Comparison of ENCODE assay signal across 10 cellular contexts in genomic region chr16:88736496-88736895, GRCh38. TPM values are rescaled to one million over a fixed set of nuclear protein-coding genes. Genes with fewer than 3 reads are reported as not detected.
"Had no signal": no experiment of that assay in that cellular context is flagged by ENCODE, and none has a peak within 500 bp of the region (broad histone marks: within the 10 kb centered on the region; RNA-seq: fewer than 3 reads in every experiment).

No MANE protein-coding gene starts in this region.

- H3K4me1 ChIP-seq: HAP-1 had no signal

- H2AFZ ChIP-seq: GM23248, GM23338 had no signal

- H3K4me1 Mint-ChIP-seq: GM23338 had no signal

- H3K27ac Mint-ChIP-seq: GM23338, H9, HFFc6 had no signal

- FAIRE-seq: H1, H54 had no signal

- H3K4me3 ChIP-seq: GM23248, GM23338, HAP-1 had no signal

- H3K9me3 ChIP-seq: HAP-1 had no signal

- H3K27ac ChIP-seq: GM23248 had no signal

- DNase-seq: GM23248, GOT3, H7, HCEC 1CT, HFFc6 had no signal

- H3K9ac ChIP-seq: GM23248 had no signal

- H3K4me2 ChIP-seq: GM23338 had no signal

- H3K4me3 Mint-ChIP-seq: GM23338, H9, HFFc6 had no signal

RNA-seq across cellular contexts. Expression of gene SNAI3, which starts 50.2 kb away (rescaled TPM):
- total RNA-seq: GM23248, HFFc6 had no signal
